In genomic region chr4:68572653-68573052, GRCh38 we compare ENCODE assay signal across 11 cellular contexts. TPM values are rescaled to one million over a fixed set of nuclear protein-coding genes. Genes with fewer than 3 reads are reported as not detected.
"Had no signal": no experiment of that assay in that cellular context is flagged by ENCODE, and none has a peak within 500 bp of the region (broad histone marks: within the 10 kb centered on the region; RNA-seq: fewer than 3 reads in every experiment).

No MANE protein-coding gene starts in this region.

- H3K4me3 ChIP-seq: GM23248, HAP-1, K562 had no signal

- ATAC-seq: HCT116, K562 had no signal

- H3K9ac ChIP-seq: GM23248 had no signal

- H3K27ac ChIP-seq: GM23248, HL-60 had no signal

- H3K4me1 ChIP-seq: HAP-1 had no signal

- DNase-seq: GM23248, GOT3, H7, HFFc6, IMR-90, KG1 had no signal

- H2AFZ ChIP-seq: GM23248 had no signal

- H3K36me3 ChIP-seq: HAP-1 had no signal

- H3K9me3 ChIP-seq: HAP-1 had no signal

RNA-seq across cellular contexts. Expression of gene UGT2B17, which starts 3.5 kb away (rescaled TPM):
- total RNA-seq: GM23248, H4, H7, HFFc6, IMR-90 had no signal
